In the genomic region with DNA sequence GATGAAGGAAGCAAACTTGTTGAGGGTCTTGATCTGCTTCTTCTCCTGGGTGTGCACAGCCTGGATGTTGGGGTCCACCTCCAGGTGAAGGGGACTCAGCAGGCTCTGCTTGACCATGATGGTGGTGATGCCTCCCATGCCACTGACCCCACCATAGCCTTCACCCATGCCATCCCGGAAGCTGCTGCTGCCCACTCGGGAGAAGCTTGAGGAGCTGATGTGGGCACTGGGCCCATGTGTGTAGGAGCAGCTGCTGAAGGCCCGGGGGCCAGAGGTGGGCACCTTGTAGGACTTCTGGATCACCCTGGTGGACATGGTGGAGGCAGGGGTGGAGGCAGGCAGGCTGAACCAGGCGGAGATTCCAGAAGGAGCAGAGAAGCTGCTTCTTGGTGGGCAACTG, we compare ENCODE assay signal across 8 cellular contexts.
"Had no signal": no experiment of that assay in that cellular context is flagged by ENCODE, and none has a peak within 500 bp of the region (broad histone marks: within the 10 kb centered on the region; RNA-seq: fewer than 3 reads in every experiment).

No MANE protein-coding gene starts in this region.

- DNase-seq: GDM1, GF-D8 had no signal

- ATAC-seq: GM12878 had no signal

- FAIRE-seq: G401.6, GM12878, GM12891, GM12892, GM18507, GM19239 had no signal

- H3K4me3 ChIP-seq: GM12878 had no signal
